19 cellular contexts compared by ENCODE assay signal in the genomic region with DNA sequence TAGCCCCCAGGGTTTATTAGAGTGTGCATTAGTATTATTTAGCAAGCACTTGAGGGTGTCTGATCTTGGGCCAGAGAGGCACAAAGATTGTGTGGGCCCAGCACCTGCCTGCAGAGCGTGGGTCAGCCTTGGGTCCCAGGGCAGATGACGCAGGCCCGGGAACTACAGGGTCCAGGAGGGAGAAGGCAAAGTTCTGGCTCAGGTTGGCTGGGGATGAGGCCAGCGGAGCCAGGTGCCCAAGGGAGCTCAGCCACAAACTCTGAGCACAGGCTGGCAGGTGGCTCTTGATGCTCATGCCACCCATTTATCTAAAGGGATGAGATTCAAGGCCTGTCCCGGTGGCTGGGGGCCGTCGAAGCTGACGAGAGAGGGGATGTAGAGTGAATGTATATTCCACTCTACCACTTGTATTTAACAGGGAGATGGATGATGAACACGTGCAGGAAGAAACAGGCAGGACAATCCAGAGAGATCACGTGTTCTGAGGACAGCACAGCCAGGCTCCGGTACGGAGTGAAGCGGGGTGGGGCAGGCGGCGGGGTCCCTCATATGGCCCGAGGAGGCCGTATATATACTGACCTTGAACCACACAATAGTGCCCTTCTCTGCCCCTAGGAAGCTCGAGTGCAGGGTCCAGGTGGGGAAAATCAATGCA. TPM values are rescaled to one million over a fixed set of nuclear protein-coding genes. Genes with fewer than 3 reads are reported as not detected.
DNase-seq lines count a peak whose midpoint lies in the region; TF ChIP-seq lines count a peak whose summit lies in the region.
"Had no signal": no experiment of that assay in that cellular context is flagged by ENCODE, and none has a peak within 500 bp of the region (broad histone marks: within the 10 kb centered on the region; RNA-seq: fewer than 3 reads in every experiment).

No MANE protein-coding gene starts in this region.

- H3K4me1 ChIP-seq in stomach = no peaks in the 10 kb centered on the region
- H3K4me1 ChIP-seq: SJCRH30 had no signal

- peaks cover 2% of the 10 kb centered on the region for H3K27me3 Mint-ChIP-seq in glutamatergic neuron (ENCODE audit: unreplicated experiment)

- H3K27ac ChIP-seq in stomach = no peak overlapping the region
- H3K27ac ChIP-seq: C4-2B, GM23248, SJCRH30 had no signal

- H3K36me3 ChIP-seq in stomach = no peaks in the 10 kb centered on the region
- H3K36me3 ChIP-seq: SJCRH30 had no signal

- H3K4me3 ChIP-seq in stomach = no peak overlapping the region
- H3K4me3 ChIP-seq: GM23248, SJCRH30 had no signal

- WGBS in stomach, 5 donors = 77 to 86% (median 80%) methylated on average over 17 to 18 of the region's 18 CpGs

- H3K36me3 Mint-ChIP-seq in glutamatergic neuron (ENCODE audit: unreplicated experiment) = peaks cover 5% of the 10 kb centered on the region

- no peaks in the 10 kb centered on the region for H3K9me3 ChIP-seq in stomach
- H3K9me3 ChIP-seq: SJCRH30 had no signal

- intact Hi-C loops in stomach (cut with DNase I; ENCODE audit: low total_unique reads) = no loop called here

- peaks cover 6% of the 10 kb centered on the region for H3K9me3 Mint-ChIP-seq in glutamatergic neuron (ENCODE audit: unreplicated experiment)

- TF ChIP-seq EP300 in stomach (IDR thresholded peaks at IDR 0.05) = no peak

- no peak overlapping the region for H3K4me3 Mint-ChIP-seq in glutamatergic neuron (ENCODE audit: unreplicated experiment)

- no peaks in the 10 kb centered on the region for H3K4me1 Mint-ChIP-seq in glutamatergic neuron (ENCODE audit: low read depth, unreplicated experiment)

- TF ChIP-seq CTCF in stomach (IDR thresholded peaks at IDR 0.05) (no peak), glutamatergic neuron (IDR thresholded peaks at IDR 0.05; ENCODE audit: partially characterized antibody, unreplicated experiment) (no peak)

- peaks cover 0 to 33% (median 0%) of the 10 kb centered on the region in 3 donors for H3K27me3 ChIP-seq in stomach

- DNase-seq in ecto neural progenitor cell (ENCODE audit: low spot score) (peak; percentile 27), mesenteric fat pad (ENCODE audit: low spot score) (peak; percentile 84), stomach (peak; percentile 17), NCI-H1105 (lab: John Stamatoyannopoulos, UW) (no peak), glutamatergic neuron (no peak), SIG-M5 (lab: John Stamatoyannopoulos, UW) (no peak)
- DNase-seq: DMS 273 treated with DMSO at 0.1 percent for 48 hours, GM23248, HCEC 1CT, KBM-7, MV-4-11, NCI-H1417 treated with DMSO at 0.1 percent for 48 hours, NCI-H1930, NCI-H2171, NCI-H446, NCI-H748 treated with DMSO at 0.1 percent for 48 hours, RPMI8226, SJCRH30 had no signal

- no peak for TF ChIP-seq POLR2A in stomach (IDR thresholded peaks at IDR 0.05)

- no peak overlapping the region for H3K27ac Mint-ChIP-seq in glutamatergic neuron (ENCODE audit: unreplicated experiment)

RNA-seq across cellular contexts. Expression of gene OBP2A, which starts 0.8 kb away (rescaled TPM):
- total RNA-seq in mesenteric fat pad (not detected), stomach (not detected), glutamatergic neuron (ENCODE audit: unreplicated experiment) (not detected)
- polyA plus RNA-seq in stomach = not detected
- total RNA-seq: GM23248, SJCRH30 had no signal
- polyA plus RNA-seq: GM23248 had no signal

RNA-seq across cellular contexts. Expression of gene PAEP, which starts 16.4 kb away (rescaled TPM):
- total RNA-seq in mesenteric fat pad = not detected
- not detected for total RNA-seq in stomach
- not detected for polyA plus RNA-seq in stomach
- not detected for total RNA-seq in glutamatergic neuron (ENCODE audit: unreplicated experiment)
- total RNA-seq: GM23248, SJCRH30 had no signal
- polyA plus RNA-seq: GM23248 had no signal

RNA-seq across cellular contexts. Expression of gene LCN1, which starts 23.9 kb away (rescaled TPM):
- total RNA-seq in mesenteric fat pad (2.3 TPM), stomach (not detected), glutamatergic neuron (ENCODE audit: unreplicated experiment) (not detected)
- not detected for polyA plus RNA-seq in stomach
- total RNA-seq: GM23248, SJCRH30 had no signal
- polyA plus RNA-seq: GM23248 had no signal

RNA-seq across cellular contexts. Expression of gene MRPS2, which starts 44.6 kb away (rescaled TPM):
- total RNA-seq in mesenteric fat pad (25.9 TPM), stomach (10 to 100 TPM in 3 of 5 donors, 1 to 10 TPM in 2; 1.8 to 46.3 (median 36.2) TPM), glutamatergic neuron (ENCODE audit: unreplicated experiment) (30.7 TPM)
- 10 to 100 TPM; 35.7 to 54.7 (median 44.0) TPM for polyA plus RNA-seq in stomach

Comparison
In these comparisons a context has a peak if more than half of its experiments do, and no peak if none do; other contexts are left out.
1. DNase-seq: peak in ecto neural progenitor cell (single experiment), mesenteric fat pad (single experiment) and stomach (single experiment); none in NCI-H1105 (single experiment), glutamatergic neuron (single experiment) and SIG-M5 (single experiment).